Comparison of ENCODE assay signal across 11 cellular contexts in genomic region chr16:56640076-56640475, GRCh38. TPM values are rescaled to one million over a fixed set of nuclear protein-coding genes. Genes with fewer than 3 reads are reported as not detected.
"Had no signal": no experiment of that assay in that cellular context is flagged by ENCODE, and none has a peak within 500 bp of the region (broad histone marks: within the 10 kb centered on the region; RNA-seq: fewer than 3 reads in every experiment).

No MANE protein-coding gene starts in this region.

- H3K36me3 ChIP-seq: HAP-1 had no signal

- H3K27ac ChIP-seq: GM23248 had no signal

- H3K4me3 ChIP-seq: GM23248, GM23338, HAP-1 had no signal

- H3K27ac Mint-ChIP-seq: GM23338, H9, HFFc6 had no signal

- ATAC-seq: GM23338, HCT116 had no signal

- H2AFZ ChIP-seq: GM23248, GM23338 had no signal

- H3K9ac ChIP-seq: GM23248 had no signal

- H3K4me3 Mint-ChIP-seq: GM23338, H9, HFFc6 had no signal

- H3K4me2 ChIP-seq: GM23338 had no signal

- H3K9me3 Mint-ChIP-seq: GM23338, HFFc6 had no signal

- H3K4me1 ChIP-seq: HAP-1 had no signal

- H3K9me3 ChIP-seq: HAP-1 had no signal

- DNase-seq: GM23248, GOT3, H7, H9, HCEC 1CT, HFFc6 had no signal

RNA-seq across cellular contexts. Expression of gene MT1A, which starts 1.6 kb away (rescaled TPM):
- total RNA-seq: GM23248, GM23338, H1, H4, H9 had no signal
- polyA plus RNA-seq: H1 had no signal

RNA-seq across cellular contexts. Expression of gene MT1M, which starts 7.6 kb away (rescaled TPM):
- total RNA-seq: H1, H4 had no signal

RNA-seq across cellular contexts. Expression of gene MT1B, which starts 11.6 kb away (rescaled TPM):
- total RNA-seq: GM23248, GM23338, H1, H4, H7, H9, HFFc6 had no signal
- polyA plus RNA-seq: GM23248, GM23338, H1 had no signal

RNA-seq across cellular contexts. Expression of gene MT1E, which starts 14.5 kb away (rescaled TPM):
- total RNA-seq: H4 had no signal

RNA-seq across cellular contexts. Expression of gene MT1F, which starts 17.7 kb away (rescaled TPM):
- total RNA-seq: HFFc6 had no signal
